ENCODE assay signal across 31 cellular contexts in the genomic region with DNA sequence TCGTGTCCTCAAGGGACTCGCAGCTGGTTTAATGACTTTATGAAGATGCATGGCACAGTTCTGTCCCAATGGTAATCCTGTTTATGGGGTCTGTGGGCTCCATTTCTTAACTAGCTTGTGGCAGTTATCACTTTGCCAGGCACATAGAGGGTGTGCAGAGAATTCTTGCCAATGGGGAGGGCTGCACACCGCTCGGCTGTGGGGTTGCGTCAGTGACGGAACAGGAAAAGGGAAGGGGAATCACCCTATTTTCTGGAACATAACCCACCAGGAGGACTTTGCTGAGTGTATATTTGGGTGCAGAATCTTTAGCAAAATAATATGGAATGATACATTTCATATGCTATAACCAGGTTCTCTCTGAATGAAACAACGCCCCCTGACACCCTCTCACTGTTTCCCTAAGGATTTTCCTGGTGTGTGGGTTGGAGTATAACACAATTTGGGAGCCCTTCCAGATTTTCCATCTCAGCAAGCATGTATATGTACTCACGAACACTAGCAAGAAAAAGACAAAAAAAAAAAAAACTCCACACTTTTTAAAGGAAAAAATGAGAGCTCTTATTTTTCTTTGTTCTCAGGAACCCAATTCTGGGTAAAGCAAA.
"Had no signal": no experiment of that assay in that cellular context is flagged by ENCODE, and none has a peak within 500 bp of the region (broad histone marks: within the 10 kb centered on the region; RNA-seq: fewer than 3 reads in every experiment).

No MANE protein-coding gene starts in this region.

- H3K9ac ChIP-seq: neural progenitor cell, parathyroid adenoma had no signal

- H3K4me3 ChIP-seq: gastrocnemius medialis, heart left ventricle, hepatocyte, lower lobe of right lung, neural progenitor cell, right atrium auricular region, smooth muscle cell, stomach, testis, tibial artery had no signal

- H3K27ac ChIP-seq: gastrocnemius medialis, heart left ventricle, hepatocyte, lower lobe of right lung, neural progenitor cell, parathyroid adenoma, right atrium auricular region, stomach, testis, tibial artery had no signal

- H3K4me3 Mint-ChIP-seq: effector memory CD8-positive, alpha-beta T cell; memory B cell; mesothelial cell of epicardium; naive thymus-derived CD4-positive, alpha-beta T cell; nephron; neural progenitor cell; stimulated activated effector memory CD8-positive, alpha-beta T cell treated with anti-CD3 and anti-CD28 coated beads, Interleukin-12 subunit alpha, Interleukin-12 subunit beta, amount 100 ng/mL, for 72 hours; type B pancreatic cell had no signal

- H3K27me3 ChIP-seq: gastrocnemius medialis, heart left ventricle, hepatocyte, neural progenitor cell, right atrium auricular region, stomach, testis, tibial artery had no signal

- H3K9me3 ChIP-seq: gastrocnemius medialis, lower lobe of right lung, right atrium auricular region, stomach, testis, tibial artery had no signal

- H3K27me3 Mint-ChIP-seq: effector memory CD8-positive, alpha-beta T cell; progenitor cell of endocrine pancreas had no signal

- DNase-seq: cerebellar nuclear complex; cortex of kidney; effector memory CD8-positive, alpha-beta T cell; foreskin fibroblast; gastrocnemius medialis; heart left ventricle; islet precursor cell; kidney glomerular epithelial cell; left colon; left ventricle myocardium superior; lower lobe of right lung; naive thymus-derived CD4-positive, alpha-beta T cell; stimulated activated CD4-positive, alpha-beta T cell treated with anti-CD3 and anti-CD28 coated beads, Interleukin-12 subunit alpha, Interleukin-12 subunit beta, amount 100 ng/mL, for 4 hours; stimulated activated CD4-positive, alpha-beta T cell treated with anti-CD3 and anti-CD28 coated beads, Interleukin-2, amount 100 ng/mL, for 24 hours; stimulated activated CD4-positive, alpha-beta T cell treated with anti-CD3 and anti-CD28 coated beads, Interleukin-4, amount 100 ng/mL, for 24 hours; stimulated activated naive CD4-positive, alpha-beta T cell treated with Interleukin-2 at 50 U/mL for 16 hours; stomach; testis; tibial artery had no signal

- ATAC-seq: effector memory CD8-positive, alpha-beta T cell; gastrocnemius medialis; heart left ventricle; left colon; left ventricle myocardium superior; naive thymus-derived CD4-positive, alpha-beta T cell; sciatic nerve; stimulated activated effector memory CD8-positive, alpha-beta T cell treated with anti-CD3 and anti-CD28 coated beads, Interleukin-12 subunit alpha, Interleukin-12 subunit beta, amount 100 ng/mL, for 72 hours had no signal

- H2AFZ ChIP-seq: hepatocyte, neural progenitor cell, parathyroid adenoma had no signal

- H3K4me2 ChIP-seq: hepatocyte, neural progenitor cell, smooth muscle cell had no signal

- H3K4me1 ChIP-seq: gastrocnemius medialis, lower lobe of right lung, neural progenitor cell, parathyroid adenoma had no signal

- H3K36me3 ChIP-seq: gastrocnemius medialis, heart left ventricle, lower lobe of right lung, neural progenitor cell, right atrium auricular region, stomach, tibial artery had no signal

- H3K4me1 Mint-ChIP-seq: memory B cell; mesothelial cell of epicardium; stimulated activated effector memory CD8-positive, alpha-beta T cell treated with anti-CD3 and anti-CD28 coated beads, Interleukin-12 subunit alpha, Interleukin-12 subunit beta, amount 100 ng/mL, for 72 hours had no signal

- H3K9me3 Mint-ChIP-seq: effector memory CD8-positive, alpha-beta T cell; memory B cell; mesothelial cell of epicardium; nephron; neural progenitor cell; stimulated activated effector memory CD8-positive, alpha-beta T cell treated with anti-CD3 and anti-CD28 coated beads, Interleukin-12 subunit alpha, Interleukin-12 subunit beta, amount 100 ng/mL, for 72 hours had no signal

- H3K36me3 Mint-ChIP-seq: memory B cell; mesothelial cell of epicardium; neural progenitor cell; stimulated activated effector memory CD8-positive, alpha-beta T cell treated with anti-CD3 and anti-CD28 coated beads, Interleukin-12 subunit alpha, Interleukin-12 subunit beta, amount 100 ng/mL, for 72 hours; type B pancreatic cell had no signal

- H3K79me2 ChIP-seq: hepatocyte, parathyroid adenoma had no signal

- H3K27ac Mint-ChIP-seq: effector memory CD8-positive, alpha-beta T cell; memory B cell; mesothelial cell of epicardium; naive thymus-derived CD4-positive, alpha-beta T cell; neural progenitor cell; progenitor cell of endocrine pancreas; stimulated activated effector memory CD8-positive, alpha-beta T cell treated with anti-CD3 and anti-CD28 coated beads, Interleukin-12 subunit alpha, Interleukin-12 subunit beta, amount 100 ng/mL, for 72 hours; type B pancreatic cell had no signal
